ENCODE assay signal across 8 cellular contexts in the genomic region with DNA sequence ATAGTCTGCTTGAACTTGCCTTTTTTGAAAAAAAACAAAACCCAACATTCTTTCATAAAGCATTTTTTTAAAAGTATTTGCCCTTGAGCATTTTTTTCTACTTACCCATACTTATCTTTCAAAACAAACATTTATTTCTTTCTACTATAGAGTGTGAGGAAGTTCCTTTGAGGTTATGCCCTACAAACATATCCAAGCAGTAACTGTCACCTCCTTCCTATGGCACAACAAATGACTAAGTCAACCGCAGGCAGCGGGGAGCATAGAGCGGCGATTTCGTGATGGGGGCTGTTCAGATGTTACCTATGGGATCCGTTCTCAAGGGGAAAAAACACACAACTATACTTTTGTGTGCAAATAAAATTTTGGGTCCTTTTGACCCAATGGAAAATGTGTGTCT. TPM values are rescaled to one million over a fixed set of nuclear protein-coding genes. Genes with fewer than 3 reads are reported as not detected.
DNase-seq lines count a peak whose midpoint lies in the region; ATAC-seq, FAIRE-seq and TF ChIP-seq lines count a peak whose summit lies in the region.

No MANE protein-coding gene starts in this region.

- BruUV-seq in K562 (replicated peaks; lab: Mats Ljungman, UMichigan) = no TSS peak

- H3K9me1 ChIP-seq in K562 (ENCODE audit: control insufficient read depth, insufficient read depth, low read length) = no peaks in the 10 kb centered on the region

- peak; percentile 67 for FAIRE-seq in K562 (lab: Jason Lieb, UNC)

- peak overlapping the region; percentile 4; the same call in 1 of the 3 replicates for H3K27ac ChIP-seq in K562 (ENCODE audit: extremely low read depth, low read depth, low read length)

- DNase-seq in SIG-M5 (lab: John Stamatoyannopoulos, UW) (peak; percentile 84), K562 (ENCODE audit: extremely low read depth in 1 of 4, low spot score in 3 of 4) (peak in 3 of 4 experiments; percentile 15 to 41 (median 37)), NCI-H2227 (lab: John Stamatoyannopoulos, UW; ENCODE audit: unreplicated experiment) (no peak), epidermal melanocyte (ENCODE audit: insufficient read length, low spot score) (no peak)
- peak; percentile 43 for DNase-seq in stimulated activated CD8-positive, alpha-beta memory T cell treated with anti-CD3 and anti-CD28 coated beads, Interleukin-12 subunit alpha, Interleukin-12 subunit beta, amount 100 ng/mL, for 4 hours (ENCODE audit: low read depth)

- intact Hi-C loops in K562 (cut with micrococcal nuclease) = no loop called here

- H3K79me2 ChIP-seq in K562 (ENCODE audit: control insufficient read depth, insufficient read depth, low read length) = no peaks in the 10 kb centered on the region

- 0 out of 4 replicates have a peak overlapping the region, but pooled peaks of 1 of the 2 experiments have one; percentile 8 for H3K9ac ChIP-seq in K562 (ENCODE audit: insufficient read depth in 1 of 2, low read depth in 2 of 2, low read length in 2 of 2)

- H3K27me3 ChIP-seq in K562 (ENCODE audit: control insufficient read depth in 2 of 2, insufficient read depth in 2 of 2, low read length in 2 of 2) = no peaks in the 10 kb centered on the region

- peak overlapping the region; percentile 53 for H3K4me2 ChIP-seq in K562 (ENCODE audit: insufficient read depth, low read length)

- no peak for TF ChIP-seq EP300 in K562 (IDR thresholded peaks at IDR 0.05; ENCODE audit: low read length)

- ATAC-seq in GM21423 (IDR thresholded peaks at IDR 0.05; ENCODE audit: unreplicated experiment) (peak; percentile 29), K562 (peak; percentile 80), GM21447 (IDR thresholded peaks at IDR 0.05; ENCODE audit: unreplicated experiment) (no peak), HG02798 (IDR thresholded peaks at IDR 0.05; ENCODE audit: poor library complexity, unreplicated experiment) (no peak)

- H3K4me1 ChIP-seq in K562 (replicated peaks in 1 of 2; ENCODE audit: control insufficient read depth in 2 of 2, insufficient read depth in 2 of 2, low read length in 2 of 2) = peaks cover 0 to 10% of the 10 kb centered on the region in 2 experiments; a peak in 2 of 5 replicates

- 16% methylated on average over 6 of the region's 6 CpGs for WGBS in K562 (ENCODE audit: insufficient coverage, low coverage, missing lambda C conversion rate)

- POLR2A ChIA-PET in K562 (lab: Yijun Ruan, JAX) = no interaction called here

- TF ChIP-seq RAD21 in K562 (CRISPR knock-in tag; conservative IDR thresholded peaks at IDR 0.05 in 1 of 2, IDR thresholded peaks at IDR 0.05 in 1 of 2) = no peak

- H3K4me3 ChIP-seq in K562 = no peak overlapping the region

- H3K9me3 ChIP-seq in K562 (replicated peaks; ENCODE audit: control insufficient read depth, insufficient read depth, low read depth, low read length) = peaks cover 3% of the 10 kb centered on the region; the same call in 1 of the 2 replicates

- in situ Hi-C loops in K562 (cut with MboI) = no loop called here

- H4K20me1 ChIP-seq in K562 (replicated peaks; ENCODE audit: control insufficient read depth, insufficient read depth, low read length) = no peaks in the 10 kb centered on the region

- H3K36me3 ChIP-seq in K562 (ENCODE audit: control insufficient read depth, insufficient read depth, low read length) = no peaks in the 10 kb centered on the region

- peak overlapping the region; percentile 80 for H2AFZ ChIP-seq in K562 (ENCODE audit: low read depth, low read length)

- CTCF ChIA-PET in K562 (lab: Yijun Ruan, JAX; ENCODE audit: low intra/inter-chr PET ratio) = no interaction called here

- no peak for TF ChIP-seq POLR2A in K562 (conservative IDR thresholded peaks at IDR 0.05)

- TF ChIP-seq CTCF in K562 (IDR thresholded peaks at IDR 0.05 in 2 of 3, conservative IDR thresholded peaks at IDR 0.05 in 1 of 3; ENCODE audit: insufficient read depth in 2 of 3, low read depth in 1 of 3, low read length in 3 of 3) = no peak

TF ChIP-seq in K562, 482 proteins besides CTCF, POLR2A, EP300 and RAD21 (continues in another document):
- TF ChIP-seq DLX4 (CRISPR knock-in tag; IDR thresholded peaks at IDR 0.05) (no peak), CREM (IDR thresholded peaks at IDR 0.05; ENCODE audit: low read depth) (peak; percentile 20; the same call in 1 of the 2 replicates), ZKSCAN8 (CRISPR knock-in tag; IDR thresholded peaks at IDR 0.05) (no peak), SPI1 (IDR thresholded peaks at IDR 0.05; ENCODE audit: borderline replicate concordance, low read depth, low read length) (peak; percentile 42; the same call in 1 of the 2 replicates), POLR2B (IDR thresholded peaks at IDR 0.05; ENCODE audit: low read depth, partially characterized antibody) (no peak), U2AF2 (optimal IDR thresholded peaks at IDR 0.05; ENCODE audit: low read depth, low read length) (no peak), KAT8 (IDR thresholded peaks at IDR 0.05; ENCODE audit: low read depth) (no peak)

RNA-seq across cellular contexts. Expression of gene SPRY1, which starts 19.4 kb away (rescaled TPM):
- total RNA-seq in K562 (2011; cell fraction: chromatin; rRNA removed; ENCODE audit: low replicate concordance) = 3.2 TPM in 2 replicates
- 1.4 and 2.3 TPM in 2 replicates for total RNA-seq in K562 (2011; cell fraction: nucleolus; rRNA removed)
- 2.4 and 3.0 TPM in 2 replicates for total RNA-seq in K562 (2011; cell fraction: nucleoplasm; rRNA removed)
- 0.37 and 1.9 TPM in 2 replicates for total RNA-seq in K562 (2014; rRNA removed)
- 0.25 and 0.54 TPM in 2 replicates for total RNA-seq in K562 (2014; rRNA removed; fragmentation: Illumina TruSeq; extraction: Trizol)
- 0.15 and 0.29 TPM in 2 replicates for total RNA-seq in K562 (2015; rRNA removed; fragmentation: Illumina TruSeq; extraction: Trizol)
- 1.00 and 1.0 TPM in 2 replicates for total RNA-seq in K562 (2021)
- 0.91 and 1.1 TPM in 2 replicates for polyA plus RNA-seq in K562 (2011; rRNA removed)
- 0.66 and 1.4 TPM in 2 replicates for polyA plus RNA-seq in K562 (2011; cell fraction: cytosol; rRNA removed)
- 1.5 and 1.9 TPM in 2 replicates for polyA plus RNA-seq in K562 (2011; cell fraction: nucleus; rRNA removed)
- polyA plus RNA-seq in K562 (2012) = 0.30 and 0.32 TPM in 2 replicates
- polyA plus RNA-seq in K562 (2014; fragmentation: Illumina TruSeq; extraction: Trizol) = 0.36 and 0.55 TPM in 2 replicates
- polyA plus RNA-seq in K562 (2014; fragmentation: Nextera tagmentation; extraction: Ambion mirVana) = under 1 TPM in 1 of 2 experiments, not detected in 1; 0.18 TPM
- 0.36 and 0.81 TPM in 2 replicates for polyA plus RNA-seq in K562 (2014; rRNA removed)
- polyA minus RNA-seq in K562 (2011; rRNA and poly(A)+ RNA removed) = 1.1 and 2.4 TPM in 2 replicates
- 0.67 and 1.3 TPM in 2 replicates for polyA minus RNA-seq in K562 (2011; cell fraction: cytosol; rRNA and poly(A)+ RNA removed)
- 1.8 and 3.6 TPM in 2 replicates for polyA minus RNA-seq in K562 (2011; cell fraction: nucleus; rRNA and poly(A)+ RNA removed)

Comparison
In these comparisons a context has a peak if more than half of its experiments do, and no peak if none do; other contexts are left out.
1. ATAC-seq: peak in GM21423 (single experiment) and K562 (single experiment); none in GM21447 (single experiment) and HG02798 (single experiment).
2. DNase-seq: peak in SIG-M5 (single experiment), K562 (3 of 4) and stimulated activated CD8-positive, alpha-beta memory T cell treated with anti-CD3 and anti-CD28 coated beads, Interleukin-12 subunit alpha, Interleukin-12 subunit beta, amount 100 ng/mL, for 4 hours (single experiment); none in NCI-H2227 (single experiment) and epidermal melanocyte (single experiment).